In the genomic region with DNA sequence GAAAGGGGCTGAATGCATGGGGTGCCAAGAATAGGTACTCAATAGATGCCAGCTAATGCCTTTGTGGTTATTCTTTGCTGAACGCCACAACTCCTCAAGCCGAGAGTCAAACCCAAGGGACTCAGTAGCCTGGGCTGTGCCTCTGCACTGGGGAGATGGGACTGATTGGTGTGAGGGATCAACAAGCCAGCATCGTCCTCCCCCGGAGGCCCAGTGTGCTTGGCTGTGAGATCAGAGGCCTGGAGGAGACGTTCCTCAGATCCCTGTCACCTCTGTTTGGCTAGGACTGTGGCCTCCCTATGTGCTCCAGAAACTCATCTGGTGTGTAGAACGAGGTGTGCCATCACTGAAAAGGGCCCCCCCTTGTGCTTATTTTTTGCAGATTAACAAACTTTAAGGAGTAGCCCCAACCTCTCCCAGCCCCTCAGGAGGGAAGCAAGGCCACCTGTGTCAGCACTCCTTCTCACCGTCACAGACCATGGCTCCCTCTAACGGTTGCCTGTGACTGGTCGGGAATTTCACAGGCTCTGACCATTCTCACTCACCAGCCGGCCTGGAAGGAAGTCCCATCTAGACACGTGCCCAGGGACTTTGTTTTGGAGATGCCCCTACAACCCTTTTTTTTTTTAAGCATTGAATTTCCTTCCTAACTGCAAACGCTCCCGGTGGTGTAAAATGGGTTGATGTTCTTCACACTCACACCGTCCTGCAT, we compare ENCODE assay signal across 12 cellular contexts.
DNase-seq lines count a peak whose midpoint lies in the region; TF ChIP-seq lines count a peak whose summit lies in the region.
"Had no signal": no experiment of that assay in that cellular context is flagged by ENCODE, and none has a peak within 500 bp of the region (broad histone marks: within the 10 kb centered on the region; RNA-seq: fewer than 3 reads in every experiment).

No MANE protein-coding gene starts in this region.

- H3K9me3 ChIP-seq in BLaER1 treated with 17β-estradiol and CSF1 and Interleukin-3, amounts not matched to agents 10 nM and 100 nM (replicated peaks in 1 of 11) = peaks cover 0 to 2% (median 0%) of the 10 kb centered on the region in 11 experiments; a peak in 1 of 22 replicates
- no peaks in the 10 kb centered on the region for H3K9me3 ChIP-seq in OCI-LY1 (ENCODE audit: low read length)
- no peaks in the 10 kb centered on the region for H3K9me3 ChIP-seq in MG63

- H3K4me1 ChIP-seq in BLaER1 treated with 17β-estradiol and CSF1 and Interleukin-3, amounts not matched to agents 10 nM and 100 nM = peaks cover 12 to 77% (median 57%) of the 10 kb centered on the region in 10 experiments
- H3K4me1 ChIP-seq in OCI-LY1 (ENCODE audit: insufficient read depth, low read length, severe bottlenecking) = no peaks in the 10 kb centered on the region

- no peaks in the 10 kb centered on the region for H3K4me1 Mint-ChIP-seq in neural crest cell

- no peaks in the 10 kb centered on the region for H3K36me3 Mint-ChIP-seq in neural crest cell (ENCODE audit: low read depth)

- H3K36me3 ChIP-seq in BLaER1 treated with 17β-estradiol and CSF1 and Interleukin-3, amounts not matched to agents 10 nM and 100 nM = no peaks in the 10 kb centered on the region
- no peaks in the 10 kb centered on the region for H3K36me3 ChIP-seq in OCI-LY1 (ENCODE audit: insufficient read depth, low read length)
- no peaks in the 10 kb centered on the region for H3K36me3 ChIP-seq in MG63

- no peaks in the 10 kb centered on the region for H3F3A ChIP-seq in OCI-LY1 (ENCODE audit: insufficient read depth, low read length)

- no peak overlapping the region for H3K4me3 ChIP-seq in BLaER1 treated with 17β-estradiol and CSF1 and Interleukin-3, amounts not matched to agents 10 nM and 100 nM
- no peak overlapping the region for H3K4me3 ChIP-seq in OCI-LY1 (ENCODE audit: low read depth, low read length, poor library complexity, severe bottlenecking)
- no peak overlapping the region for H3K4me3 ChIP-seq in fibroblast of pulmonary artery (replicated peaks; ENCODE audit: low read depth, low read length)
- H3K4me3 ChIP-seq in MG63 = no peak overlapping the region

- H2AFZ ChIP-seq in OCI-LY1 (ENCODE audit: low read length) = no peak overlapping the region

- no peaks in the 10 kb centered on the region for H3K79me2 ChIP-seq in OCI-LY1 (ENCODE audit: insufficient read depth, low read length)

- DNase-seq in fibroblast of pulmonary artery (ENCODE audit: low read depth) = peak; percentile 27
- DNase-seq in neural crest cell (ENCODE audit: low read depth, low spot score) = no peak
- no peak for DNase-seq in NCI-H2227 (lab: John Stamatoyannopoulos, UW; ENCODE audit: unreplicated experiment)
- no peak for DNase-seq in MG63
- DNase-seq in RKO (ENCODE audit: low spot score) = no peak
- DNase-seq in activated CD4-positive, alpha-beta T cell treated with anti-CD3 and anti-CD28 coated beads for 48 hours = no peak
- DNase-seq: cortex of kidney, NCI-H524 treated with DMSO at 0.1 percent for 48 hours, retina had no signal

- no peaks in the 10 kb centered on the region for H3K9me3 Mint-ChIP-seq in neural crest cell

- H3K4me2 ChIP-seq in BLaER1 treated with 17β-estradiol and CSF1 and Interleukin-3, amounts not matched to agents 10 nM and 100 nM = peak overlapping the region in 8 of 11 experiments; percentile 16 to 70 (median 60); a peak in 16 of 22 replicates
- no peak overlapping the region for H3K4me2 ChIP-seq in OCI-LY1 (ENCODE audit: low read length)
- H3K4me2 ChIP-seq: KMS-11 had no signal

- H3K27ac Mint-ChIP-seq in neural crest cell (ENCODE audit: unreplicated experiment) = no peak overlapping the region

- H3K4me3 Mint-ChIP-seq in neural crest cell = no peak overlapping the region

- H4K20me1 ChIP-seq in BLaER1 treated with 17β-estradiol and CSF1 and Interleukin-3, amounts not matched to agents 10 nM and 100 nM = no peaks in the 10 kb centered on the region
- no peaks in the 10 kb centered on the region for H4K20me1 ChIP-seq in OCI-LY1 (ENCODE audit: insufficient read depth, low read length)

- H3K9ac ChIP-seq in BLaER1 treated with 17β-estradiol and CSF1 and Interleukin-3, amounts not matched to agents 10 nM and 100 nM = no peak overlapping the region
- H3K9ac ChIP-seq in OCI-LY1 (ENCODE audit: low read length) = no peak overlapping the region
- H3K9ac ChIP-seq: KMS-11 had no signal

- H3K27me3 ChIP-seq in BLaER1 treated with 17β-estradiol and CSF1 and Interleukin-3, amounts not matched to agents 10 nM and 100 nM = no peaks in the 10 kb centered on the region
- H3K27me3 ChIP-seq in OCI-LY1 (ENCODE audit: insufficient read depth, low read length) = no peaks in the 10 kb centered on the region
- no peaks in the 10 kb centered on the region for H3K27me3 ChIP-seq in MG63

- H3K27me3 Mint-ChIP-seq in neural crest cell (ENCODE audit: low read depth) = no peaks in the 10 kb centered on the region

- H3K27ac ChIP-seq in BLaER1 treated with 17β-estradiol and CSF1 and Interleukin-3, amounts not matched to agents 10 nM and 100 nM = no peak overlapping the region
- H3K27ac ChIP-seq in OCI-LY1 (ENCODE audit: low read depth, low read length, poor library complexity, severe bottlenecking) = no peak overlapping the region
- H3K27ac ChIP-seq: KMS-11 had no signal

- TF ChIP-seq CTCF in OCI-LY1 (IDR thresholded peaks at IDR 0.05; ENCODE audit: low read length) (peak; percentile 12; the same call in 1 of the 2 replicates), fibroblast of pulmonary artery (IDR thresholded peaks at IDR 0.05; ENCODE audit: low read length, missing control alignments) (peak; percentile 44), neural crest cell (conservative IDR thresholded peaks at IDR 0.05) (peak; percentile 20)

- no peaks in the 10 kb centered on the region for H3K9me2 ChIP-seq in OCI-LY1 (ENCODE audit: low read depth, low read length)
